ENCODE assay signal across 8 cellular contexts in genomic region chr1:117366281-117366981, GRCh38. TPM values are rescaled to one million over a fixed set of nuclear protein-coding genes. Genes with fewer than 3 reads are reported as not detected.
A peak's percentile ranks its signal among the peaks of the same experiment; 100 is the strongest.
DNase-seq lines count a peak whose midpoint lies in the region; ATAC-seq and TF ChIP-seq lines count a peak whose summit lies in the region.

No MANE protein-coding gene starts in this region.

- H3K4me1 Mint-ChIP-seq in chondrocyte (ENCODE audit: low read depth), result peaks cover 48% of the 10 kb centered on the region

- H3K27ac Mint-ChIP-seq in chondrocyte (ENCODE audit: unreplicated experiment), result peak overlapping the region; percentile 95

- H3K27ac ChIP-seq in layer of hippocampus (ENCODE audit: low read depth, low read length), result peak overlapping the region; percentile 90

- peak; percentile 48 for ATAC-seq in HG02885 (IDR thresholded peaks at IDR 0.05; ENCODE audit: poor library complexity, unreplicated experiment)

- H3K27me3 Mint-ChIP-seq in chondrocyte (ENCODE audit: low read depth), result no peaks in the 10 kb centered on the region

- H3K27me3 ChIP-seq in layer of hippocampus (ENCODE audit: control insufficient read depth, insufficient read depth, low read length), result no peaks in the 10 kb centered on the region

- DNase-seq in SIG-M5 treated with dmso at 0.1 percent for 504 hours (lab: John Stamatoyannopoulos, UW; ENCODE audit: unreplicated experiment) (peak; percentile 59), SIG-M5 (lab: John Stamatoyannopoulos, UW) (no peak), NCI-H2107 treated with DMSO at 0.1 percent for 48 hours (lab: John Stamatoyannopoulos, UW; ENCODE audit: unreplicated experiment) (peak; percentile 63), chondrocyte (ENCODE audit: low spot score) (no peak)
- DNase-seq in activated CD4-positive, alpha-beta T cell treated with anti-CD3 and anti-CD28 coated beads for 24 hours (ENCODE audit: low read depth in 2 of 2), result peak; percentile 64 to 72
- peak; percentile 58 to 74 for DNase-seq in stimulated activated CD4-positive, alpha-beta T cell treated with anti-CD3 and anti-CD28 coated beads, Interleukin-1b, Interleukin-23, amount 100 ng/mL, for 1 hour (ENCODE audit: low read depth in 2 of 2)

- H3K36me3 Mint-ChIP-seq in chondrocyte (ENCODE audit: low read depth), result no peaks in the 10 kb centered on the region

- TF ChIP-seq CTCF in chondrocyte (IDR thresholded peaks at IDR 0.05), result no peak

- H3K4me3 Mint-ChIP-seq in chondrocyte (ENCODE audit: unreplicated experiment), result peak overlapping the region; percentile 91

- no peaks in the 10 kb centered on the region for H3K9me3 Mint-ChIP-seq in chondrocyte (ENCODE audit: low read depth)

RNA-seq across cellular contexts. Expression of gene MAN1A2, which starts 0.8 kb away (rescaled TPM):
- 42.7 to 68.3 TPM (median 45.1 TPM) in 3 replicates for total RNA-seq in chondrocyte

Comparison
In these comparisons a context has a peak if more than half of its experiments do, and no peak if none do; other contexts are left out.
1. DNase-seq: peak in SIG-M5 treated with dmso at 0.1 percent for 504 hours (single experiment), NCI-H2107 treated with DMSO at 0.1 percent for 48 hours (single experiment), activated CD4-positive, alpha-beta T cell treated with anti-CD3 and anti-CD28 coated beads for 24 hours (2 of 2) and stimulated activated CD4-positive, alpha-beta T cell treated with anti-CD3 and anti-CD28 coated beads, Interleukin-1b, Interleukin-23, amount 100 ng/mL, for 1 hour (2 of 2); none in SIG-M5 (single experiment) and chondrocyte (single experiment).